9 cellular contexts compared by ENCODE assay signal in genomic region chr18:79405019-79405780, GRCh38. TPM values are rescaled to one million over a fixed set of nuclear protein-coding genes. Genes with fewer than 3 reads are reported as not detected.
DNase-seq lines count a peak whose midpoint lies in the region; ATAC-seq and TF ChIP-seq lines count a peak whose summit lies in the region.
"Had no signal": no experiment of that assay in that cellular context is flagged by ENCODE, and none has a peak within 500 bp of the region (broad histone marks: within the 10 kb centered on the region; RNA-seq: fewer than 3 reads in every experiment).

No MANE protein-coding gene starts in this region.

- peak overlapping the region; percentile 52 to 86 (median 68) for H3K27ac ChIP-seq in transverse colon

- no peak for TF ChIP-seq CTCF in transverse colon (IDR thresholded peaks at IDR 0.05)

- no peak overlapping the region for H3K4me3 ChIP-seq in transverse colon
- H3K4me3 ChIP-seq in H7 (ENCODE audit: insufficient read depth, low read depth, low read length), result no peak overlapping the region

- H3K9me3 Mint-ChIP-seq in activated T-helper 1 cell treated with anti-CD3 and anti-CD28 coated beads, Interleukin-12 subunit alpha, Interleukin-12 subunit beta, Interleukin-2, Interleukin-4 antibody, amounts not matched to agents 30 ng/mL and 10 ng/mL and 1 ng/mL, durations not matched to agents 14 hours and 24 hours and 36 hours, result no peaks in the 10 kb centered on the region
- no peaks in the 10 kb centered on the region for H3K9me3 Mint-ChIP-seq in memory B cell

- H3K9me3 ChIP-seq in transverse colon, result no peaks in the 10 kb centered on the region

- ATAC-seq in memory B cell (ENCODE audit: low read depth) (no peak), GM19467 (IDR thresholded peaks at IDR 0.05; ENCODE audit: unreplicated experiment) (no peak), HG02610 (IDR thresholded peaks at IDR 0.05; ENCODE audit: unreplicated experiment) (no peak)

- in situ Hi-C loops in transverse colon (cut with MboI; ENCODE audit: low pct_ligation_motif_present in 1 of 4, low pct_unique_long_range_greater_than_20kb in 1 of 4, low sequenced_read_pairs in 3 of 4), result no loop called here

- H3K36me3 ChIP-seq in transverse colon (no peaks in the 10 kb centered on the region), H7 (replicated peaks; ENCODE audit: control insufficient read depth, insufficient read depth, low read length) (no peaks in the 10 kb centered on the region)

- H3K4me3 Mint-ChIP-seq in activated T-helper 1 cell treated with anti-CD3 and anti-CD28 coated beads, Interleukin-12 subunit alpha, Interleukin-12 subunit beta, Interleukin-2, Interleukin-4 antibody, amounts not matched to agents 30 ng/mL and 10 ng/mL and 1 ng/mL, durations not matched to agents 14 hours and 24 hours and 36 hours, result peak overlapping the region; percentile 84
- peak overlapping the region; percentile 90 for H3K4me3 Mint-ChIP-seq in memory B cell

- H3K27me3 Mint-ChIP-seq in activated T-helper 1 cell treated with anti-CD3 and anti-CD28 coated beads, Interleukin-12 subunit alpha, Interleukin-12 subunit beta, Interleukin-2, Interleukin-4 antibody, amounts not matched to agents 30 ng/mL and 10 ng/mL and 1 ng/mL, durations not matched to agents 14 hours and 24 hours and 36 hours (ENCODE audit: insufficient read depth), result no peaks in the 10 kb centered on the region
- no peaks in the 10 kb centered on the region for H3K27me3 Mint-ChIP-seq in memory B cell

- DNase-seq in activated CD8-positive, alpha-beta memory T cell treated with anti-CD3 and anti-CD28 coated beads, Interleukin-2, amount 50 U/mL, for 48 hours, result peak; percentile 86
- DNase-seq in activated CD8-positive, alpha-beta memory T cell treated with anti-CD3 and anti-CD28 coated beads, Interleukin-2, amount 50 U/mL, for 4 hours, result no peak
- DNase-seq in activated T-helper 1 cell treated with anti-CD3 and anti-CD28 coated beads, Interleukin-12 subunit alpha, Interleukin-12 subunit beta, Interleukin-2, Interleukin-4 antibody, amounts not matched to agents 30 ng/mL and 10 ng/mL and 1 ng/mL, durations not matched to agents 14 hours and 24 hours and 36 hours (ENCODE audit: low spot score), result no peak
- DNase-seq in memory B cell (ENCODE audit: low spot score in 2 of 2) (peak in 1 of 2 donors; percentile 34), transverse colon (no peak), H7 (no peak)
- DNase-seq: NCI-H1092 treated with DMSO at 0.1 percent for 48 hours had no signal

- H3K27me3 ChIP-seq in transverse colon (peaks cover 27% of the 10 kb centered on the region), H7 (ENCODE audit: control insufficient read depth, insufficient read depth, low read length) (no peaks in the 10 kb centered on the region)

- H3K36me3 Mint-ChIP-seq in activated T-helper 1 cell treated with anti-CD3 and anti-CD28 coated beads, Interleukin-12 subunit alpha, Interleukin-12 subunit beta, Interleukin-2, Interleukin-4 antibody, amounts not matched to agents 30 ng/mL and 10 ng/mL and 1 ng/mL, durations not matched to agents 14 hours and 24 hours and 36 hours (ENCODE audit: low read depth), result peaks cover 32% of the 10 kb centered on the region
- H3K36me3 Mint-ChIP-seq in memory B cell, result peaks cover 12% of the 10 kb centered on the region

- H3K4me1 ChIP-seq in transverse colon, result peaks cover 5 to 28% (median 20%) of the 10 kb centered on the region in 4 donors

- 66 to 68% methylated on average over 8 to 23 of the region's 23 CpGs for WGBS in transverse colon (ENCODE audit: low coverage in 1 of 2), 2 donors

- intact Hi-C loops in activated T-helper 1 cell treated with anti-CD3 and anti-CD28 coated beads, Interleukin-12 subunit alpha, Interleukin-12 subunit beta, Interleukin-2, Interleukin-4 antibody, amounts not matched to agents 30 ng/mL and 10 ng/mL and 1 ng/mL, durations not matched to agents 14 hours and 24 hours and 36 hours (cut with micrococcal nuclease), result loop anchor here (1.0 to 5.0 kb wide), 2 partner anchors 118 to 582 kb away; partner anchors contain the start of gene TXNL4A
- intact Hi-C loops in transverse colon (cut with DNase I; ENCODE audit: low total_unique reads), result no loop called here

- peaks cover 59% of the 10 kb centered on the region for H3K4me1 Mint-ChIP-seq in activated T-helper 1 cell treated with anti-CD3 and anti-CD28 coated beads, Interleukin-12 subunit alpha, Interleukin-12 subunit beta, Interleukin-2, Interleukin-4 antibody, amounts not matched to agents 30 ng/mL and 10 ng/mL and 1 ng/mL, durations not matched to agents 14 hours and 24 hours and 36 hours (ENCODE audit: low read depth)
- H3K4me1 Mint-ChIP-seq in memory B cell, result peaks cover 42% of the 10 kb centered on the region

- no peak for TF ChIP-seq POLR2A in transverse colon (IDR thresholded peaks at IDR 0.05)

- H3K27ac Mint-ChIP-seq in activated T-helper 1 cell treated with anti-CD3 and anti-CD28 coated beads, Interleukin-12 subunit alpha, Interleukin-12 subunit beta, Interleukin-2, Interleukin-4 antibody, amounts not matched to agents 30 ng/mL and 10 ng/mL and 1 ng/mL, durations not matched to agents 14 hours and 24 hours and 36 hours, result peak overlapping the region; percentile 97
- peak overlapping the region; percentile 99 for H3K27ac Mint-ChIP-seq in memory B cell

- no peak for TF ChIP-seq EP300 in transverse colon (IDR thresholded peaks at IDR 0.05; ENCODE audit: low read depth)

RNA-seq across cellular contexts. Expression of gene NFATC1, which starts 9.5 kb away (rescaled TPM):
- 102 and 103 TPM in 2 replicates for total RNA-seq in activated T-helper 1 cell treated with anti-CD3 and anti-CD28 coated beads, Interleukin-12 subunit alpha, Interleukin-12 subunit beta, Interleukin-2, Interleukin-4 antibody, amounts not matched to agents 30 ng/mL and 10 ng/mL and 1 ng/mL, durations not matched to agents 14 hours and 24 hours and 36 hours
- total RNA-seq in transverse colon, result 10 to 100 TPM in 3 of 4 donors, 1 to 10 TPM in 1; 5.3 to 19.1 (median 11.8) TPM
- 14.1 and 14.5 TPM in 2 replicates for total RNA-seq in H7 (2014; rRNA removed; shearing (Covaris generic))
